Comparison of ENCODE assay signal across 16 cellular contexts in genomic region chr4:76308548-76308947, GRCh38. TPM values are rescaled to one million over a fixed set of nuclear protein-coding genes. Genes with fewer than 3 reads are reported as not detected.
DNase-seq lines count a peak whose midpoint lies in the region; ATAC-seq and TF ChIP-seq lines count a peak whose summit lies in the region.
"Had no signal": no experiment of that assay in that cellular context is flagged by ENCODE, and none has a peak within 500 bp of the region (broad histone marks: within the 10 kb centered on the region; RNA-seq: fewer than 3 reads in every experiment).

No MANE protein-coding gene starts in this region.

- peak; percentile 33 for DNase-seq in Calu3
- peak; percentile 47 for DNase-seq in SW480 (ENCODE audit: low spot score)
- peak; percentile 74 for DNase-seq in left cardiac atrium
- peak; percentile 56 to 72 for DNase-seq in trophoblast cell
- no peak for DNase-seq in NCI-H1694 (lab: John Stamatoyannopoulos, UW)
- no peak for DNase-seq in ascending aorta (ENCODE audit: low spot score in 2 of 2)
- DNase-seq: activated T-cell treated with anti-CD3 and anti-CD28 coated beads, Interleukin-2, amount 50 U/mL, for 48 hours; GF-D8; NCI-H446 treated with DMSO at 0.1 percent for 48 hours; stimulated activated CD4-positive, alpha-beta T cell treated with anti-CD3 and anti-CD28 coated beads, Interleukin-2, amount 100 ng/mL, for 24 hours; stimulated activated naive CD4-positive, alpha-beta T cell treated with Interleukin-2 at 50 U/mL for 16 hours had no signal

- BruUV-seq in Calu3 (replicated peaks; lab: Mats Ljungman, UMichigan), result no TSS peak

- H3K27ac ChIP-seq in trophoblast cell (ENCODE audit: low read depth, low read length), result no peak overlapping the region
- peak overlapping the region in 1 of 2 donors; percentile 50 for H3K27ac ChIP-seq in ascending aorta
- H3K27ac ChIP-seq: BLaER1, VCaP had no signal

- TF ChIP-seq CTCF in Calu3 (IDR thresholded peaks at IDR 0.05; ENCODE audit: unreplicated experiment) (no peak), ascending aorta (IDR thresholded peaks at IDR 0.05) (no peak)

- no peak overlapping the region for H2BK12ac ChIP-seq in trophoblast cell (ENCODE audit: low read length)

- no peak overlapping the region for H3K14ac ChIP-seq in trophoblast cell (ENCODE audit: low read length)

- H3K4me1 ChIP-seq in trophoblast cell (ENCODE audit: control insufficient read depth in 1 of 2, insufficient read depth in 2 of 2, low read length in 2 of 2) (peaks cover 6 to 9% of the 10 kb centered on the region in 2 experiments), ascending aorta (peaks cover 0 to 15% of the 10 kb centered on the region in 2 donors)

- H3K9ac ChIP-seq in trophoblast cell (ENCODE audit: low read length), result no peak overlapping the region
- H3K9ac ChIP-seq: BLaER1 had no signal

- no peak overlapping the region for H2BK5ac ChIP-seq in trophoblast cell (ENCODE audit: low read depth, low read length, poor library complexity)

- H3K79me2 ChIP-seq in trophoblast cell (ENCODE audit: control insufficient read depth, insufficient read depth, low read length, poor library complexity), result peaks cover 5% of the 10 kb centered on the region

- H2AFZ ChIP-seq in trophoblast cell (ENCODE audit: insufficient read depth, low read length, poor library complexity), result no peak overlapping the region

- peak overlapping the region; percentile 37 for H3K4me3 Mint-ChIP-seq in Calu3 (ENCODE audit: low read depth, unreplicated experiment)

- H3K27me3 Mint-ChIP-seq in Calu3 (ENCODE audit: unreplicated experiment), result no peaks in the 10 kb centered on the region

- H2BK120ac ChIP-seq in trophoblast cell (ENCODE audit: insufficient read depth, low read length, poor library complexity), result no peak overlapping the region

- CTCF ChIA-PET in Calu3 (lab: Charles Lee), result interaction anchor here (1.0 to 2.4 kb wide), 2 partner anchors 69 to 160 kb away, joined by 3 to 16 read pairs; partner anchors contain the start of gene NUP54

- no peaks in the 10 kb centered on the region for H3K9me3 Mint-ChIP-seq in Calu3 (ENCODE audit: low read depth, unreplicated experiment)

- H3K23ac ChIP-seq in trophoblast cell (ENCODE audit: low read length), result no peak overlapping the region

- intact Hi-C loops in Calu3 (cut with micrococcal nuclease; ENCODE audit: unreplicated experiment), result loop anchor here (5.0 kb wide), 1 partner anchor 131 kb away; no protein-coding TSS in a partner anchor
- intact Hi-C loops in left cardiac atrium (cut with DNase I), result loop anchor here in 1 of 2 donors (5.0 to 10.0 kb wide), 2 partner anchors 114 kb away; partner anchors contain the start of gene CCDC158
- intact Hi-C loops in ascending aorta (cut with DNase I), result loop anchor here (5.0 kb wide), 1 partner anchor 199 kb away; no protein-coding TSS in a partner anchor

- H2AK5ac ChIP-seq in trophoblast cell (ENCODE audit: low read length), result no peak overlapping the region

- no CpG with 5 or more reads among the region's 6 CpGs for WGBS in trophoblast cell (ENCODE audit: extremely low coverage, insufficient coverage, insufficient read length)

- H3K36me3 ChIP-seq in trophoblast cell (ENCODE audit: control insufficient read depth in 1 of 2, insufficient read depth in 2 of 2, low read length in 2 of 2) (peaks cover 3 to 4% of the 10 kb centered on the region in 2 experiments), ascending aorta (peaks cover 5 to 11% of the 10 kb centered on the region in 2 donors)
- H3K36me3 ChIP-seq: BLaER1 had no signal

- H3K79me1 ChIP-seq in trophoblast cell (ENCODE audit: low read length), result peaks cover 11% of the 10 kb centered on the region

- H3K27ac Mint-ChIP-seq in Calu3 (ENCODE audit: unreplicated experiment), result no peak overlapping the region

- H3K9me3 ChIP-seq in trophoblast cell (ENCODE audit: insufficient read depth, low read depth, low read length), result no peaks in the 10 kb centered on the region
- H3K9me3 ChIP-seq in ascending aorta, result no peaks in the 10 kb centered on the region

- H4K12ac ChIP-seq in trophoblast cell (ENCODE audit: low read depth, low read length), result no peak overlapping the region

- H4K8ac ChIP-seq in trophoblast cell (ENCODE audit: low read depth, low read length), result no peak overlapping the region

- H4K91ac ChIP-seq in trophoblast cell (ENCODE audit: low read depth, low read length), result no peak overlapping the region

- no peak overlapping the region for H3K18ac ChIP-seq in trophoblast cell (ENCODE audit: low read length)

- H3K4me1 Mint-ChIP-seq in Calu3 (ENCODE audit: low read depth, unreplicated experiment), result peaks cover 20% of the 10 kb centered on the region

- ATAC-seq in left cardiac atrium (peak; percentile 42 to 45), HG02588 (IDR thresholded peaks at IDR 0.05; ENCODE audit: unreplicated experiment) (no peak), GM19467 (IDR thresholded peaks at IDR 0.05; ENCODE audit: unreplicated experiment) (no peak)

- H3K27me3 ChIP-seq in trophoblast cell (ENCODE audit: insufficient read depth, low read length), result no peaks in the 10 kb centered on the region
- no peaks in the 10 kb centered on the region for H3K27me3 ChIP-seq in ascending aorta
- H3K27me3 ChIP-seq: BLaER1 had no signal

- no peak overlapping the region for H3K4me3 ChIP-seq in trophoblast cell (ENCODE audit: low read depth, low read length)
- no peak overlapping the region for H3K4me3 ChIP-seq in ascending aorta
- H3K4me3 ChIP-seq: BLaER1 had no signal

- peaks cover 24% of the 10 kb centered on the region for H3K36me3 Mint-ChIP-seq in Calu3 (ENCODE audit: insufficient read depth, unreplicated experiment)

- H3K4me2 ChIP-seq in trophoblast cell (ENCODE audit: low read length), result no peak overlapping the region
- H3K4me2 ChIP-seq: BLaER1 had no signal

- no peak overlapping the region for H3K4ac ChIP-seq in trophoblast cell (ENCODE audit: low read depth, low read length)

RNA-seq across cellular contexts. Expression of gene STBD1, which starts 2.0 kb away (rescaled TPM):
- 3.2 and 5.0 TPM in 2 replicates for total RNA-seq in Calu3 (2022)
- total RNA-seq in left cardiac atrium, result 10 to 100 TPM; 27.2 to 36.7 TPM
- 3.8 and 4.0 TPM in 2 replicates for polyA plus RNA-seq in trophoblast cell (2013)
- total RNA-seq in ascending aorta, result 19.9 TPM
- polyA plus RNA-seq: neural cell had no signal

RNA-seq across cellular contexts. Expression of gene FAM47E, which starts 57.0 kb away (rescaled TPM):
- total RNA-seq in Calu3 (2022), result 0.57 and 1.1 TPM in 2 replicates
- 1 to 10 TPM; 2.2 to 2.9 TPM for total RNA-seq in left cardiac atrium
- polyA plus RNA-seq in trophoblast cell (2013), result 0.38 and 0.47 TPM in 2 replicates
- total RNA-seq in ascending aorta, result not detected

Comparison
In these comparisons a context has a peak if more than half of its experiments do, and no peak if none do; other contexts are left out.
1. DNase-seq: peak in Calu3 (single experiment), SW480 (single experiment), left cardiac atrium (single experiment) and trophoblast cell (2 of 2); none in NCI-H1694 (single experiment) and ascending aorta (0 of 2).
2. ATAC-seq: peak in left cardiac atrium (2 of 2); none in HG02588 (single experiment) and GM19467 (single experiment).